In the genomic region with DNA sequence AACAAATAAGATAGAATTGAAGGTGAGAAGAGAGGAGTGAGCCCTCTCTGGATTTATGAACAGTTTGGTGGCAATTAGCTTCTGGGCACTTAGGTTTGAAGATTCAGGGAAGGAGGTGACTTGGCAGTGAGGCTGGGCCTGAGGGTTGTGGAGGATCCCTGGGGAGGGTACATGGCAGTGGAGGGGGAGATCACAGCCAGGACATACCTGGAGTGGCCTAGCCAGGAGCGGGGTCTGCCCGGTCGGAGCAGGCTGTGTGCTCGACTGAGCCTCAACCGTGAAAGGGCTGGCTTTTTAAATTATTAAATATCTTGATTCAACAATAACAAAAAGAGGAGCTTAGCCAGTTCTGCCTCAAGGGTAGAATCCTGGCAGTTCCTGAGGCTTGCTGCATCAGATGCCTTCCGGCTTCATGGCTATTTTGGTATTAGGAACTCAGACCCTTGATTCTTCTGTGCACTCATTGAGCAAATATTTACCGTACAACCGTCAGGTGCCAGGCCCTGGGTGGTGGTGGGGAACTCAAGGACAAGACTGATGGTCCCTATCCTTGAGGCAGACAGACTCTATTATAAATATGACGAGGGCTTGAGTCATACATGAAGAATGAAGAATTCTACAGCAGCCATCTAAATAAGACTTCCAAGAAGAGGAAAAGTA, we compare ENCODE assay signal across 10 cellular contexts.
DNase-seq lines count a peak whose midpoint lies in the region; ATAC-seq, FAIRE-seq and TF ChIP-seq lines count a peak whose summit lies in the region.
"Had no signal": no experiment of that assay in that cellular context is flagged by ENCODE, and none has a peak within 500 bp of the region (broad histone marks: within the 10 kb centered on the region; RNA-seq: fewer than 3 reads in every experiment).

No MANE protein-coding gene starts in this region.

- no peak overlapping the region for H3K27ac Mint-ChIP-seq in glutamatergic neuron (ENCODE audit: unreplicated experiment)
- H3K27ac Mint-ChIP-seq: CD8-positive, alpha-beta T cell; stimulated activated memory B cell treated with anti-CD40 and anti-IgM and Interleukin-4, amounts not matched to agents 10 μg/mL and 1 μg/mL and 100 μg/mL, for 72 hours had no signal

- TF ChIP-seq CTCF in glutamatergic neuron (IDR thresholded peaks at IDR 0.05; ENCODE audit: partially characterized antibody, unreplicated experiment) = no peak

- no peak for FAIRE-seq in HTR-8/SVneo (lab: Jason Lieb, UNC)

- no peaks in the 10 kb centered on the region for H3K36me3 Mint-ChIP-seq in glutamatergic neuron (ENCODE audit: unreplicated experiment)
- H3K36me3 Mint-ChIP-seq: CD8-positive, alpha-beta T cell; stimulated activated memory B cell treated with anti-CD40 and anti-IgM and Interleukin-4, amounts not matched to agents 10 μg/mL and 1 μg/mL and 100 μg/mL, for 72 hours had no signal

- ATAC-seq in left colon (peak; percentile 45), GM21515 (IDR thresholded peaks at IDR 0.05; ENCODE audit: unreplicated experiment) (no peak)
- ATAC-seq: CD8-positive, alpha-beta T cell; stimulated activated memory B cell treated with anti-CD40 and anti-IgM and Interleukin-4, amounts not matched to agents 10 μg/mL and 1 μg/mL and 100 μg/mL, for 72 hours had no signal

- intact Hi-C loops in left colon (cut with DNase I, micrococcal nuclease) = no loop called here

- peaks cover 11% of the 10 kb centered on the region for H3K4me1 Mint-ChIP-seq in glutamatergic neuron (ENCODE audit: low read depth, unreplicated experiment)
- H3K4me1 Mint-ChIP-seq: stimulated activated memory B cell treated with anti-CD40 and anti-IgM and Interleukin-4, amounts not matched to agents 10 μg/mL and 1 μg/mL and 100 μg/mL, for 72 hours had no signal

- H3K9me3 Mint-ChIP-seq in glutamatergic neuron (ENCODE audit: unreplicated experiment) = peaks cover 5% of the 10 kb centered on the region
- H3K9me3 Mint-ChIP-seq: CD8-positive, alpha-beta T cell; stimulated activated memory B cell treated with anti-CD40 and anti-IgM and Interleukin-4, amounts not matched to agents 10 μg/mL and 1 μg/mL and 100 μg/mL, for 72 hours had no signal

- no peak overlapping the region for H3K4me3 Mint-ChIP-seq in glutamatergic neuron (ENCODE audit: unreplicated experiment)
- H3K4me3 Mint-ChIP-seq: CD8-positive, alpha-beta T cell; stimulated activated memory B cell treated with anti-CD40 and anti-IgM and Interleukin-4, amounts not matched to agents 10 μg/mL and 1 μg/mL and 100 μg/mL, for 72 hours had no signal

- no peaks in the 10 kb centered on the region for H3K27me3 Mint-ChIP-seq in glutamatergic neuron (ENCODE audit: unreplicated experiment)

- DNase-seq in A172 (ENCODE audit: low spot score) (peak; percentile 88), HTR-8/SVneo (ENCODE audit: insufficient read length, low spot score) (peak; percentile 93), astrocyte of the hippocampus (ENCODE audit: low read depth, low spot score) (peak; percentile 85), left colon (no peak), DMS114 treated with DMSO at 0.1 percent for 48 hours (lab: John Stamatoyannopoulos, UW; ENCODE audit: unreplicated experiment) (no peak), glutamatergic neuron (no peak), HUDEP-2 (lab: John Stamatoyannopoulos, UW; ENCODE audit: unreplicated experiment in 76 of 76) (no peak)
- DNase-seq: CD8-positive, alpha-beta T cell had no signal

Comparison
In these comparisons a context has a peak if more than half of its experiments do, and no peak if none do; other contexts are left out.
1. DNase-seq: peak in A172 (single experiment), HTR-8/SVneo (single experiment) and astrocyte of the hippocampus (single experiment); none in left colon (0 of 2), DMS114 treated with DMSO at 0.1 percent for 48 hours (single experiment), glutamatergic neuron (single experiment) and HUDEP-2 (0 of 76).